ENCODE assay signal across 27 cellular contexts in the genomic region with DNA sequence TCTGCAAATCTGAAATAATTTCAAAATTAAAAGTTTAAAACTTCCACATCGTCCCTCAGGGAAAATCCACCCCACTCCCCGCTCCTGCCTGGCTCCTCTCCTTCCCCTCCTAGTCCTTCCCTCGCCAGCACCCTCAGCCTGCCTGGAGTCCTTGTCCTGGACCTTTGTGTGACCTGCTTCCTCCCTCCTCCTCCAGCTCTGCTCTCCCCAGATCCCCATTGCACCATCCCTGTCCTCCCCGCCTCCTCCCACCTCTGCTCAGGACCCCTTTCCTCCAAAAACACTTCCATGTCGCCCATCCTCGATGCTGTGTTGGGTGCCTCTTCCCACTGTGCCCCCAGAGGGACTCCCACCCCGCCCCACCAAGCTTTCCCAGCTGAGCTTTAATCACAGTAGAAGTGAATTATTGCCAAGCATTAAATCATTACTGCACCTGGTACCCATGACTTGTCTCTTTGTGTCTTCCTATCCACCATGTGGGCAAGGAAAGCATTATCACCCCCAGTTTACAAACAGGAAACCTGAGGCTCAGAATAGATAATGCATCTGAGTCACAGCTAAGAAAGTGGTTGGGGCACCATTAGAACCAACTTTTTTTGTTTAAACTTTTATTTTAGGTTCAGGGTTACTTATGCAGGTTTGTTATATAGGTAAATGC. TPM values are rescaled to one million over a fixed set of nuclear protein-coding genes. Genes with fewer than 3 reads are reported as not detected.
DNase-seq lines count a peak whose midpoint lies in the region; TF ChIP-seq lines count a peak whose summit lies in the region.
"Had no signal": no experiment of that assay in that cellular context is flagged by ENCODE, and none has a peak within 500 bp of the region (broad histone marks: within the 10 kb centered on the region; RNA-seq: fewer than 3 reads in every experiment).

No MANE protein-coding gene starts in this region.

- peaks cover 20 to 91% (median 77%) of the 10 kb centered on the region in 10 experiments for H3K4me1 ChIP-seq in BLaER1 treated with 17β-estradiol and CSF1 and Interleukin-3, amounts not matched to agents 10 nM and 100 nM
- peaks cover 4 to 5% of the 10 kb centered on the region in 2 experiments for H3K4me1 ChIP-seq in trophoblast cell (ENCODE audit: control insufficient read depth in 1 of 2, insufficient read depth in 2 of 2, low read length in 2 of 2)
- H3K4me1 ChIP-seq: Caco-2, left lung, stomach, transverse colon had no signal

- peaks cover 25% of the 10 kb centered on the region for H3K27me3 Mint-ChIP-seq in HFFc6 (ENCODE audit: insufficient read depth)

- H3K14ac ChIP-seq in trophoblast cell (ENCODE audit: low read length) = no peak overlapping the region

- no peak overlapping the region for H2BK12ac ChIP-seq in trophoblast cell (ENCODE audit: low read length)

- no peaks in the 10 kb centered on the region for H3K9me3 ChIP-seq in BLaER1 treated with 17β-estradiol and CSF1 and Interleukin-3, amounts not matched to agents 10 nM and 100 nM (replicated peaks in 1 of 11)
- no peaks in the 10 kb centered on the region for H3K9me3 ChIP-seq in trophoblast cell (ENCODE audit: insufficient read depth, low read depth, low read length)
- H3K9me3 ChIP-seq: Caco-2, left lung, stomach, transverse colon had no signal

- no peaks in the 10 kb centered on the region for H3K4me1 Mint-ChIP-seq in HFFc6 (ENCODE audit: low read depth)
- H3K4me1 Mint-ChIP-seq: naive B cell had no signal

- H3K27ac Mint-ChIP-seq in HFFc6 = no peak overlapping the region
- H3K27ac Mint-ChIP-seq: activated CD4-positive, alpha-beta T cell treated with anti-CD3 and anti-CD28 coated beads, Interleukin-2, amount 10 ng/mL, durations not matched to agents 24 days and 14 days; naive B cell; T-helper 1 cell treated with Interleukin-12 subunit alpha and Interleukin-12 subunit beta and Interleukin-4 antibody, amounts not matched to agents 30 μg/mL and 1 μg/mL, for 36 hours had no signal

- no peak overlapping the region for H3K4me3 ChIP-seq in BLaER1 treated with 17β-estradiol and CSF1 and Interleukin-3, amounts not matched to agents 10 nM and 100 nM
- H3K4me3 ChIP-seq in trophoblast cell (ENCODE audit: low read depth, low read length) = no peak overlapping the region
- H3K4me3 ChIP-seq: dorsolateral prefrontal cortex, left lung, SK-N-MC, stomach, transverse colon had no signal

- 0 out of 22 replicates have a peak overlapping the region, but pooled peaks of 1 of the 11 experiments have one; percentile 8 for H3K9ac ChIP-seq in BLaER1 treated with 17β-estradiol and CSF1 and Interleukin-3, amounts not matched to agents 10 nM and 100 nM
- no peak overlapping the region for H3K9ac ChIP-seq in trophoblast cell (ENCODE audit: low read length)

- no peak overlapping the region for H4K12ac ChIP-seq in trophoblast cell (ENCODE audit: low read depth, low read length)

- peak overlapping the region in 9 of 11 experiments; percentile 39 to 65 (median 49); a peak in 18 of 22 replicates for H3K4me2 ChIP-seq in BLaER1 treated with 17β-estradiol and CSF1 and Interleukin-3, amounts not matched to agents 10 nM and 100 nM
- no peak overlapping the region for H3K4me2 ChIP-seq in trophoblast cell (ENCODE audit: low read length)

- H2BK5ac ChIP-seq in trophoblast cell (ENCODE audit: low read depth, low read length, poor library complexity) = no peak overlapping the region

- no peak overlapping the region for H3K4ac ChIP-seq in trophoblast cell (ENCODE audit: low read depth, low read length)

- H3K4me3 Mint-ChIP-seq in HFFc6 = no peak overlapping the region
- H3K4me3 Mint-ChIP-seq: activated CD4-positive, alpha-beta T cell treated with anti-CD3 and anti-CD28 coated beads, Interleukin-2, amount 10 ng/mL, durations not matched to agents 24 days and 14 days; naive B cell; T-helper 1 cell treated with Interleukin-12 subunit alpha and Interleukin-12 subunit beta and Interleukin-4 antibody, amounts not matched to agents 30 μg/mL and 1 μg/mL, for 36 hours had no signal

- H2AK5ac ChIP-seq in trophoblast cell (ENCODE audit: low read length) = no peak overlapping the region

- no peak overlapping the region for H4K8ac ChIP-seq in trophoblast cell (ENCODE audit: low read depth, low read length)

- peak; percentile 63 for DNase-seq in NCI-H69 (lab: John Stamatoyannopoulos, UW)
- DNase-seq in activated CD8-positive, alpha-beta memory T cell treated with anti-CD3 and anti-CD28 coated beads, Interleukin-2, amount 50 U/mL, for 48 hours = peak; percentile 29
- DNase-seq in trophoblast cell = no peak
- DNase-seq in NCI-H446 (lab: John Stamatoyannopoulos, UW) = no peak
- DNase-seq in occipital lobe (lab: John Stamatoyannopoulos, UW) = no peak
- no peak for DNase-seq in HFFc6
- DNase-seq: activated CD4-positive, alpha-beta T cell treated with anti-CD3 and anti-CD28 coated beads, Interleukin-2, amount 10 ng/mL, durations not matched to agents 24 days and 14 days; activated gamma-delta T cell; C1 segment of cervical spinal cord; Caco-2; IMR-90; left lung; mesendoderm; naive B cell; NCI-H1417 treated with DMSO at 0.1 percent for 48 hours; small intestine; stimulated activated CD4-positive, alpha-beta T cell treated with anti-CD3 and anti-CD28 coated beads, Interleukin-1b, Interleukin-23, amount 100 ng/mL, for 48 hours; stomach; transverse colon had no signal

- H3K79me2 ChIP-seq in trophoblast cell (ENCODE audit: control insufficient read depth, insufficient read depth, low read length, poor library complexity) = no peaks in the 10 kb centered on the region

- no peaks in the 10 kb centered on the region for H3K36me3 Mint-ChIP-seq in HFFc6 (ENCODE audit: low read depth)
- H3K36me3 Mint-ChIP-seq: naive B cell had no signal

- H3K79me1 ChIP-seq in trophoblast cell (ENCODE audit: low read length) = peaks cover 3% of the 10 kb centered on the region

- WGBS in trophoblast cell (ENCODE audit: extremely low coverage, insufficient coverage, insufficient read length) = no CpG with 5 or more reads among the region's 7 CpGs

- no peaks in the 10 kb centered on the region for H3K36me3 ChIP-seq in BLaER1 treated with 17β-estradiol and CSF1 and Interleukin-3, amounts not matched to agents 10 nM and 100 nM
- H3K36me3 ChIP-seq in trophoblast cell (ENCODE audit: control insufficient read depth in 1 of 2, insufficient read depth in 2 of 2, low read length in 2 of 2) = no peaks in the 10 kb centered on the region
- H3K36me3 ChIP-seq: left lung, stomach, transverse colon had no signal

- no peak overlapping the region for H2AFZ ChIP-seq in trophoblast cell (ENCODE audit: insufficient read depth, low read length, poor library complexity)

- no peak overlapping the region for H4K91ac ChIP-seq in trophoblast cell (ENCODE audit: low read depth, low read length)

- peaks cover 0 to 3% (median 0%) of the 10 kb centered on the region in 11 experiments; a peak in 1 of 22 replicates for H3K27me3 ChIP-seq in BLaER1 treated with 17β-estradiol and CSF1 and Interleukin-3, amounts not matched to agents 10 nM and 100 nM
- H3K27me3 ChIP-seq in trophoblast cell (ENCODE audit: insufficient read depth, low read length) = no peaks in the 10 kb centered on the region
- H3K27me3 ChIP-seq: dorsolateral prefrontal cortex, stomach, transverse colon had no signal

- peak overlapping the region; percentile 37 for H3K23ac ChIP-seq in trophoblast cell (ENCODE audit: low read length)

- H3K9me3 Mint-ChIP-seq in HFFc6 = no peaks in the 10 kb centered on the region
- H3K9me3 Mint-ChIP-seq: activated CD4-positive, alpha-beta T cell treated with anti-CD3 and anti-CD28 coated beads, Interleukin-2, amount 10 ng/mL, durations not matched to agents 24 days and 14 days; naive B cell; T-helper 1 cell treated with Interleukin-12 subunit alpha and Interleukin-12 subunit beta and Interleukin-4 antibody, amounts not matched to agents 30 μg/mL and 1 μg/mL, for 36 hours had no signal

- no peaks in the 10 kb centered on the region; a peak in 1 of 22 replicates for H4K20me1 ChIP-seq in BLaER1 treated with 17β-estradiol and CSF1 and Interleukin-3, amounts not matched to agents 10 nM and 100 nM

- H3K27ac ChIP-seq in BLaER1 treated with 17β-estradiol and CSF1 and Interleukin-3, amounts not matched to agents 10 nM and 100 nM = peak overlapping the region in 4 of 11 experiments; percentile 9 to 33 (median 24); a peak in 4 of 22 replicates
- no peak overlapping the region for H3K27ac ChIP-seq in trophoblast cell (ENCODE audit: low read depth, low read length)
- H3K27ac ChIP-seq: dorsolateral prefrontal cortex, left lung, RWPE1, SK-N-MC, stomach, transverse colon, VCaP had no signal

- TF ChIP-seq CTCF in HFFc6 (IDR thresholded peaks at IDR 0.05) = no peak

- no peak overlapping the region for H2BK120ac ChIP-seq in trophoblast cell (ENCODE audit: insufficient read depth, low read length, poor library complexity)

- no peak overlapping the region for H3K18ac ChIP-seq in trophoblast cell (ENCODE audit: low read length)

RNA-seq across cellular contexts. Expression of a gene that starts 2.4 kb away (rescaled TPM):
- 0.08 and 0.18 TPM in 2 replicates for polyA plus RNA-seq in trophoblast cell (2013)
- not detected for total RNA-seq in occipital lobe
- total RNA-seq in HFFc6 (2021; fragmentation: NEBNext Ultra II Directional; extraction: Animal tissue kit (Norgen Biotek cat#: 25700)) = under 1 TPM in 3 of 6 experiments, not detected in 3; 0.13 to 0.30 (median 0.29) TPM
- total RNA-seq: activated CD4-positive, alpha-beta T cell treated with anti-CD3 and anti-CD28 coated beads, Interleukin-2, amount 10 ng/mL, durations not matched to agents 24 days and 14 days; Caco-2; fibroblast of lung; left lung; transverse colon had no signal

RNA-seq across cellular contexts. Expression of a gene that starts 9.2 kb away (rescaled TPM):
- 0.12 and 0.19 TPM in 2 replicates for polyA plus RNA-seq in trophoblast cell (2013)
- total RNA-seq in occipital lobe = 1.6 TPM
- not detected for total RNA-seq in HFFc6 (2021; fragmentation: NEBNext Ultra II Directional; extraction: Animal tissue kit (Norgen Biotek cat#: 25700))
- total RNA-seq: osteoblast had no signal

RNA-seq across cellular contexts. Expression of a gene that starts 23.1 kb away (rescaled TPM):
- polyA plus RNA-seq in trophoblast cell (2013) = 35.1 and 37.2 TPM in 2 replicates
- total RNA-seq in occipital lobe = 2.5 TPM
- total RNA-seq in HFFc6 (2021; fragmentation: NEBNext Ultra II Directional; extraction: Animal tissue kit (Norgen Biotek cat#: 25700)) = 10 to 100 TPM; 45.4 to 66.3 (median 54.4) TPM

RNA-seq across cellular contexts. Expression of a gene that starts 41.4 kb away (rescaled TPM):
- 53.1 and 54.3 TPM in 2 replicates for polyA plus RNA-seq in trophoblast cell (2013)
- 42.3 TPM for total RNA-seq in occipital lobe
- total RNA-seq in HFFc6 (2021; fragmentation: NEBNext Ultra II Directional; extraction: Animal tissue kit (Norgen Biotek cat#: 25700)) = 10 to 100 TPM; 72.5 to 95.1 (median 89.4) TPM

RNA-seq across cellular contexts. Expression of a gene that starts 49.0 kb away (rescaled TPM):
- 82.6 and 93.9 TPM in 2 replicates for polyA plus RNA-seq in trophoblast cell (2013)
- 8.3 TPM for total RNA-seq in occipital lobe
- 100 to 1,000 TPM in 1 of 6 experiments, 10 to 100 TPM in 5; 74.6 to 101 (median 92.5) TPM for total RNA-seq in HFFc6 (2021; fragmentation: NEBNext Ultra II Directional; extraction: Animal tissue kit (Norgen Biotek cat#: 25700))

Comparison
In these comparisons a context has a peak if more than half of its experiments do, and no peak if none do; other contexts are left out.
1. DNase-seq: peak in NCI-H69 (single experiment) and activated CD8-positive, alpha-beta memory T cell treated with anti-CD3 and anti-CD28 coated beads, Interleukin-2, amount 50 U/mL, for 48 hours (single experiment); none in trophoblast cell (0 of 2), NCI-H446 (0 of 2), occipital lobe (single experiment) and HFFc6 (single experiment).
2. RNA of a gene that starts 23.1 kb away (total RNA-seq): 45.4 to 66.3 TPM in HFFc6; 2.5 TPM in occipital lobe (single experiment); every median in the first group is over 10 times any median in the second.